In genomic region chr1:36386262-36387140, GRCh38 we compare ENCODE assay signal across 8 cellular contexts. TPM values are rescaled to one million over a fixed set of nuclear protein-coding genes. Genes with fewer than 3 reads are reported as not detected.
DNase-seq lines count a peak whose midpoint lies in the region; ATAC-seq and TF ChIP-seq lines count a peak whose summit lies in the region.

No MANE protein-coding gene starts in this region.

- peaks cover 35% of the 10 kb centered on the region for H3K36me3 ChIP-seq in NT2/D1 (ENCODE audit: insufficient read depth, insufficient read length, low read length)

- peak overlapping the region; percentile 69 for H3K4me3 ChIP-seq in NT2/D1 (ENCODE audit: insufficient read length, low read depth)

- H3K4me3 Mint-ChIP-seq in CD14-positive monocyte = peak overlapping the region; percentile 92 to 97

- no peaks in the 10 kb centered on the region for H3K9me3 ChIP-seq in NT2/D1 (ENCODE audit: insufficient read depth, low read length)

- H3K27ac Mint-ChIP-seq in CD14-positive monocyte = peak overlapping the region; percentile 99 to 100 (median 100)

- TF ChIP-seq CTCF in CD14-positive monocyte (IDR thresholded peaks at IDR 0.05) = no peak

- DNase-seq in CD14-positive monocyte (ENCODE audit: low spot score) (peak; percentile 100), HT-29 (ENCODE audit: low spot score) (peak; percentile 95), NT2/D1 (ENCODE audit: low read depth, low spot score) (peak; percentile 98), epidermal melanocyte (ENCODE audit: insufficient read length, low spot score) (peak; percentile 85), midbrain (lab: John Stamatoyannopoulos, UW) (peak; percentile 86)
- DNase-seq in activated CD8-positive, alpha-beta memory T cell treated with anti-CD3 and anti-CD28 coated beads, Interleukin-2, amount 50 U/mL, for 24 hours (ENCODE audit: extremely low read depth) = peak; percentile 87
- DNase-seq in stimulated activated CD8-positive, alpha-beta memory T cell treated with anti-CD3 and anti-CD28 coated beads, Interleukin-2, amount 100 ng/mL, for 1 hour (ENCODE audit: low read depth in 2 of 2) = peak; percentile 70 to 78

- no peaks in the 10 kb centered on the region for H3K27me3 ChIP-seq in NT2/D1 (ENCODE audit: insufficient read depth, insufficient read length)

- peaks cover 12% of the 10 kb centered on the region for H3K4me1 ChIP-seq in NT2/D1 (ENCODE audit: insufficient read depth, insufficient read length)

- H3K9ac ChIP-seq in NT2/D1 (ENCODE audit: insufficient read length, low read depth) = peak overlapping the region; percentile 77

- intact Hi-C loops in CD14-positive monocyte (cut with micrococcal nuclease) = loop anchor here in 1 of 2 donors (1.0 kb wide), 1 partner anchor 11 kb away; the partner anchor contains the start of gene LSM10

- H3K9me3 Mint-ChIP-seq in CD14-positive monocyte = no peaks in the 10 kb centered on the region

- peaks cover 74% of the 10 kb centered on the region for H3K4me1 Mint-ChIP-seq in CD14-positive monocyte

- ATAC-seq in GM19452 (IDR thresholded peaks at IDR 0.05; ENCODE audit: unreplicated experiment) = peak; percentile 44

- H3K27me3 Mint-ChIP-seq in CD14-positive monocyte (ENCODE audit: low read depth in 3 of 3) = peaks cover 0 to 4% (median 0%) of the 10 kb centered on the region in 3 donors

- H3K36me3 Mint-ChIP-seq in CD14-positive monocyte = peaks cover 36 to 40% of the 10 kb centered on the region in 2 donors

RNA-seq across cellular contexts. Expression of gene STK40, which starts 0.8 kb away (rescaled TPM):
- 10 to 100 TPM; 40.2 to 65.9 TPM for polyA plus RNA-seq in CD14-positive monocyte
- total RNA-seq in HT-29 (2014; rRNA removed; shearing (Covaris generic)) = 21.0 and 26.2 TPM in 2 replicates

RNA-seq across cellular contexts. Expression of gene LSM10, which starts 11.2 kb away (rescaled TPM):
- 100 to 1,000 TPM; 224 to 234 TPM for polyA plus RNA-seq in CD14-positive monocyte
- 13.4 and 13.8 TPM in 2 replicates for total RNA-seq in HT-29 (2014; rRNA removed; shearing (Covaris generic))

Comparison
In these comparisons a context has a peak if more than half of its experiments do, and no peak if none do; other contexts are left out.
1. Peak in every context shown above with its lines: DNase-seq, ATAC-seq and H3K4me3 ChIP-seq.